Comparison of ENCODE assay signal across 11 cellular contexts in genomic region chr11:46210133-46210636, GRCh38.
DNase-seq lines count a peak whose midpoint lies in the region; ATAC-seq and TF ChIP-seq lines count a peak whose summit lies in the region.
"Had no signal": no experiment of that assay in that cellular context is flagged by ENCODE, and none has a peak within 500 bp of the region (broad histone marks: within the 10 kb centered on the region; RNA-seq: fewer than 3 reads in every experiment).

No MANE protein-coding gene starts in this region.

- no peak for TF ChIP-seq POLR2A in testis (IDR thresholded peaks at IDR 0.05)

- DNase-seq in GM23338 (ENCODE audit: low spot score) (no peak), SIG-M5 treated with dmso at 0.1 percent for 504 hours (lab: John Stamatoyannopoulos, UW; ENCODE audit: unreplicated experiment) (peak; percentile 88), fibroblast of villous mesenchyme (ENCODE audit: low read depth) (peak; percentile 67), NCI-H526 treated with DMSO at 0.1 percent for 48 hours (lab: John Stamatoyannopoulos, UW) (no peak), testis (no peak), NCI-H1105 (lab: John Stamatoyannopoulos, UW) (no peak)
- DNase-seq: colonic mucosa, NCI-H1092 treated with DMSO at 0.1 percent for 48 hours had no signal

- peak overlapping the region; percentile 33; the same call in 1 of the 2 replicates for H3K4me3 ChIP-seq in ACC112 (ENCODE audit: low read depth, low read length)
- no peak overlapping the region for H3K4me3 ChIP-seq in GM23338
- H3K4me3 ChIP-seq in fibroblast of villous mesenchyme (ENCODE audit: low read depth, low read length), result no peak overlapping the region
- no peak overlapping the region for H3K4me3 ChIP-seq in testis
- H3K4me3 ChIP-seq: colonic mucosa had no signal

- H3K4me3 Mint-ChIP-seq in GM23338, result no peak overlapping the region
- H3K4me3 Mint-ChIP-seq: memory B cell had no signal

- WGBS in testis, 2 donors, result 64 to 70% methylated on average over 4 of the region's 4 CpGs

- peaks cover 4% of the 10 kb centered on the region for H3K4me1 Mint-ChIP-seq in GM23338

- H3K9me3 Mint-ChIP-seq in GM23338, result no peaks in the 10 kb centered on the region

- intact Hi-C loops in testis (cut with DNase I; ENCODE audit: low total_unique reads), result loop anchor here (10.0 kb wide), 1 partner anchor 75 kb away; no protein-coding TSS in a partner anchor

- H3K36me3 ChIP-seq in ACC112 (ENCODE audit: insufficient read depth, low read length), result no peaks in the 10 kb centered on the region
- H3K36me3 ChIP-seq in GM23338 (ENCODE audit: insufficient read depth), result no peaks in the 10 kb centered on the region
- H3K36me3 ChIP-seq in testis (ENCODE audit: low read depth, missing control alignments), result no peaks in the 10 kb centered on the region
- H3K36me3 ChIP-seq: colonic mucosa had no signal

- no peaks in the 10 kb centered on the region for H3K9me2 ChIP-seq in GM23338 (ENCODE audit: insufficient read depth)

- no peak overlapping the region for H3K4me2 ChIP-seq in GM23338

- peak overlapping the region; percentile 84 for H2AFZ ChIP-seq in ACC112 (ENCODE audit: low read length, unreplicated experiment)
- peak overlapping the region; percentile 88 for H2AFZ ChIP-seq in GM23338

- no peaks in the 10 kb centered on the region for H4K20me1 ChIP-seq in GM23338 (replicated peaks; ENCODE audit: insufficient read depth)

- ATAC-seq in GM23338 (no peak), GM21786 (IDR thresholded peaks at IDR 0.05; ENCODE audit: unreplicated experiment) (no peak)

- H3K27me3 ChIP-seq in ACC112 (ENCODE audit: insufficient read depth, low read length) (no peaks in the 10 kb centered on the region), GM23338 (ENCODE audit: insufficient read depth) (no peaks in the 10 kb centered on the region), testis (no peaks in the 10 kb centered on the region)
- H3K27me3 ChIP-seq: colonic mucosa had no signal

- H3F3A ChIP-seq in GM23338 (replicated peaks; ENCODE audit: low read depth), result no peaks in the 10 kb centered on the region

- peak overlapping the region; percentile 60 for H3K27ac ChIP-seq in ACC112 (ENCODE audit: low read depth, low read length)
- no peak overlapping the region for H3K27ac ChIP-seq in GM23338 (ENCODE audit: low read depth)
- H3K27ac ChIP-seq in testis, result no peak overlapping the region
- H3K27ac ChIP-seq: colonic mucosa had no signal

- H3K9me3 ChIP-seq in testis, result no peaks in the 10 kb centered on the region
- H3K9me3 ChIP-seq: colonic mucosa had no signal

- H3K36me3 Mint-ChIP-seq in GM23338 (ENCODE audit: low read depth), result no peaks in the 10 kb centered on the region
- H3K36me3 Mint-ChIP-seq: memory B cell had no signal

- no peak for TF ChIP-seq CTCF in GM23338 (conservative IDR thresholded peaks at IDR 0.05; ENCODE audit: low read depth in 2 of 2)
- TF ChIP-seq CTCF in fibroblast of villous mesenchyme (IDR thresholded peaks at IDR 0.05; ENCODE audit: insufficient read depth, low read depth, low read length), result no peak
- no peak for TF ChIP-seq CTCF in testis (IDR thresholded peaks at IDR 0.05)

- H3K4me1 ChIP-seq in ACC112 (ENCODE audit: control insufficient read depth, insufficient read depth, low read length, unreplicated experiment) (peaks cover 11% of the 10 kb centered on the region), GM23338 (ENCODE audit: insufficient read depth) (no peaks in the 10 kb centered on the region; the same call in 1 of the 2 replicates), testis (no peaks in the 10 kb centered on the region)
- H3K4me1 ChIP-seq: colonic mucosa had no signal

- peaks cover 2% of the 10 kb centered on the region for H3K27me3 Mint-ChIP-seq in GM23338 (ENCODE audit: insufficient read depth, low read depth, poor library complexity)

- H3K79me2 ChIP-seq in ACC112 (ENCODE audit: control insufficient read depth, insufficient read depth, low read length, unreplicated experiment), result no peaks in the 10 kb centered on the region
- no peaks in the 10 kb centered on the region for H3K79me2 ChIP-seq in GM23338 (replicated peaks; ENCODE audit: insufficient read depth)

- H3K27ac Mint-ChIP-seq in GM23338, result no peak overlapping the region
- H3K27ac Mint-ChIP-seq: memory B cell had no signal

TF ChIP-seq in GM23338, 12 proteins besides CTCF, POLR2A, EP300 and RAD21:
- TF ChIP-seq, protein P1, sequence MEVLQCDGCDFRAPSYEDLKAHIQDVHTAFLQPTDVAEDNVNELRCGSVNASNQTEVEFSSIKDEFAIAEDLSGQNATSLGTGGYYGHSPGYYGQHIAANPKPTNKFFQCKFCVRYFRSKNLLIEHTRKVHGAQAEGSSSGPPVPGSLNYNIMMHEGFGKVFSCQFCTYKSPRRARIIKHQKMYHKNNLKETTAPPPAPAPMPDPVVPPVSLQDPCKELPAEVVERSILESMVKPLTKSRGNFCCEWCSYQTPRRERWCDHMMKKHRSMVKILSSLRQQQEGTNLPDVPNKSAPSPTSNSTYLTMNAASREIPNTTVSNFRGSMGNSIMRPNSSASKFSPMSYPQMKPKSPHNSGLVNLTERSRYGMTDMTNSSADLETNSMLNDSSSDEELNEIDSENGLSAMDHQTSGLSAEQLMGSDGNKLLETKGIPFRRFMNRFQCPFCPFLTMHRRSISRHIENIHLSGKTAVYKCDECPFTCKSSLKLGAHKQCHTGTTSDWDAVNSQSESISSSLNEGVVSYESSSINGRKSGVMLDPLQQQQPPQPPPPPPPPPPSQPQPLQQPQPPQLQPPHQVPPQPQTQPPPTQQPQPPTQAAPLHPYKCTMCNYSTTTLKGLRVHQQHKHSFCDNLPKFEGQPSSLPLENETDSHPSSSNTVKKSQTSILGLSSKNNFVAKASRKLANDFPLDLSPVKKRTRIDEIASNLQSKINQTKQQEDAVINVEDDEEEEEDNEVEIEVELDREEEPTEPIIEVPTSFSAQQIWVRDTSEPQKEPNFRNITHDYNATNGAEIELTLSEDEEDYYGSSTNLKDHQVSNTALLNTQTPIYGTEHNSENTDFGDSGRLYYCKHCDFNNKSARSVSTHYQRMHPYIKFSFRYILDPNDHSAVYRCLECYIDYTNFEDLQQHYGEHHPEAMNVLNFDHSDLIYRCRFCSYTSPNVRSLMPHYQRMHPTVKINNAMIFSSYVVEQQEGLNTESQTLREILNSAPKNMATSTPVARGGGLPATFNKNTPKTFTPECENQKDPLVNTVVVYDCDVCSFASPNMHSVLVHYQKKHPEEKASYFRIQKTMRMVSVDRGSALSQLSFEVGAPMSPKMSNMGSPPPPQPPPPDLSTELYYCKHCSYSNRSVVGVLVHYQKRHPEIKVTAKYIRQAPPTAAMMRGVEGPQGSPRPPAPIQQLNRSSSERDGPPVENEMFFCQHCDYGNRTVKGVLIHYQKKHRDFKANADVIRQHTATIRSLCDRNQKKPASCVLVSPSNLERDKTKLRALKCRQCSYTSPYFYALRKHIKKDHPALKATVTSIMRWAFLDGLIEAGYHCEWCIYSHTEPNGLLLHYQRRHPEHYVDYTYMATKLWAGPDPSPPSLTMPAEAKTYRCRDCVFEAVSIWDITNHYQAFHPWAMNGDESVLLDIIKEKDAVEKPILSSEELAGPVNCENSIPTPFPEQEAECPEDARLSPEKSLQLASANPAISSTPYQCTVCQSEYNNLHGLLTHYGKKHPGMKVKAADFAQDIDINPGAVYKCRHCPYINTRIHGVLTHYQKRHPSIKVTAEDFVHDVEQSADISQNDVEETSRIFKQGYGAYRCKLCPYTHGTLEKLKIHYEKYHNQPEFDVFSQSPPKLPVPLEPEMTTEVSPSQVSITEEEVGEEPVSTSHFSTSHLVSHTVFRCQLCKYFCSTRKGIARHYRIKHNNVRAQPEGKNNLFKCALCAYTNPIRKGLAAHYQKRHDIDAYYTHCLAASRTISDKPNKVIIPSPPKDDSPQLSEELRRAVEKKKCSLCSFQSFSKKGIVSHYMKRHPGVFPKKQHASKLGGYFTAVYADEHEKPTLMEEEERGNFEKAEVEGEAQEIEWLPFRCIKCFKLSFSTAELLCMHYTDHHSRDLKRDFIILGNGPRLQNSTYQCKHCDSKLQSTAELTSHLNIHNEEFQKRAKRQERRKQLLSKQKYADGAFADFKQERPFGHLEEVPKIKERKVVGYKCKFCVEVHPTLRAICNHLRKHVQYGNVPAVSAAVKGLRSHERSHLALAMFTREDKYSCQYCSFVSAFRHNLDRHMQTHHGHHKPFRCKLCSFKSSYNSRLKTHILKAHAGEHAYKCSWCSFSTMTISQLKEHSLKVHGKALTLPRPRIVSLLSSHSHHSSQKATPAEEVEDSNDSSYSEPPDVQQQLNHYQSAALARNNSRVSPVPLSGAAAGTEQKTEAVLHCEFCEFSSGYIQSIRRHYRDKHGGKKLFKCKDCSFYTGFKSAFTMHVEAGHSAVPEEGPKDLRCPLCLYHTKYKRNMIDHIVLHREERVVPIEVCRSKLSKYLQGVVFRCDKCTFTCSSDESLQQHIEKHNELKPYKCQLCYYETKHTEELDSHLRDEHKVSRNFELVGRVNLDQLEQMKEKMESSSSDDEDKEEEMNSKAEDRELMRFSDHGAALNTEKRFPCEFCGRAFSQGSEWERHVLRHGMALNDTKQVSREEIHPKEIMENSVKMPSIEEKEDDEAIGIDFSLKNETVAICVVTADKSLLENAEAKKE (CRISPR knock-in tag; IDR thresholded peaks at IDR 0.05), result no peak
- TF ChIP-seq EZH2 (IDR thresholded peaks at IDR 0.05; ENCODE audit: low read depth, unreplicated experiment) (no peak), EZH2phosphoT487 (IDR thresholded peaks at IDR 0.05; ENCODE audit: unreplicated experiment) (no peak), STAT1 (IDR thresholded peaks at IDR 0.05; ENCODE audit: unreplicated experiment) (no peak)

Comparison
In these comparisons a context has a peak if more than half of its experiments do, and no peak if none do; other contexts are left out.
1. DNase-seq: peak in SIG-M5 treated with dmso at 0.1 percent for 504 hours (single experiment) and fibroblast of villous mesenchyme (single experiment); none in GM23338 (single experiment), NCI-H526 treated with DMSO at 0.1 percent for 48 hours (single experiment), testis (single experiment) and NCI-H1105 (single experiment).